Comparison of ENCODE assay signal across 9 cellular contexts in the genomic region with DNA sequence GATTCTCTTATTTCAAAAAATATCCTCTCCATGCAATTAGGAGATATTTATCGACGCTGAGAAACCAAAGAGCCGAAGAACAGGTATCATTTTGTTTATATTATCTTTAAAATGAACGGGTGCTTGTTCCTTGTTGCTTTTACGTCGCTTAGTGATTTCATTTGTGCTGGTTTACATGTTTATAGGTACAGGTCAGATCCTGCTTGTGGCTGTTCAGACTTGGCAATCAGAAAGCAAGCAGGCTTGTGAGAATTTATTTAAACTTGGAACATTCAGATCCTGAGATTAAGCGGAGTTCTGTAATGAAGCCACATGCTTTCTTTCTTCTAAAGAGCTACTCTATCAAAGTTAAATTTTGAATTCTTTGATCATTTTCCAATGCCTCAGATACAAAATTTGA. TPM values are rescaled to one million over a fixed set of nuclear protein-coding genes. Genes with fewer than 3 reads are reported as not detected.
A peak's percentile ranks its signal among the peaks of the same experiment; 100 is the strongest.
DNase-seq lines count a peak whose midpoint lies in the region; ATAC-seq, FAIRE-seq and TF ChIP-seq lines count a peak whose summit lies in the region.
"Had no signal": no experiment of that assay in that cellular context is flagged by ENCODE, and none has a peak within 500 bp of the region (broad histone marks: within the 10 kb centered on the region; RNA-seq: fewer than 3 reads in every experiment).

No MANE protein-coding gene starts in this region.

- no peaks in the 10 kb centered on the region for H3K9me3 Mint-ChIP-seq in activated CD4-positive, alpha-beta memory T cell treated with anti-CD3 and anti-CD28 coated beads, Interleukin-2, amount 10 ng/mL, durations not matched to agents 7 days and 5 days

- CTCF ChIA-PET in activated CD4-positive, alpha-beta memory T cell treated with anti-CD3 and anti-CD28 coated beads, Interleukin-2, amount 10 ng/mL, durations not matched to agents 7 days and 5 days (lab: Charles Lee): interaction anchor here (1.3 to 2.0 kb wide), 2 partner anchors 43 to 103 kb away, joined by 4 to 8 read pairs; a partner anchor contains a TSS

- peak overlapping the region; percentile 93 for H3K4me2 ChIP-seq in keratinocyte (ENCODE audit: control insufficient read depth, extremely low read depth, insufficient read depth, low read depth, low read length)

- TF ChIP-seq CTCF in keratinocyte (optimal IDR thresholded peaks at IDR 0.05 in 1 of 3, IDR thresholded peaks at IDR 0.05 in 1 of 3, conservative IDR thresholded peaks at IDR 0.05 in 1 of 3; ENCODE audit: extremely low read depth in 1 of 3, insufficient read depth in 2 of 3, low read length in 3 of 3) (no peak), tibial artery (IDR thresholded peaks at IDR 0.05) (no peak)

- H3K27me3 Mint-ChIP-seq in activated CD4-positive, alpha-beta memory T cell treated with anti-CD3 and anti-CD28 coated beads, Interleukin-2, amount 10 ng/mL, durations not matched to agents 7 days and 5 days: peaks cover 23% of the 10 kb centered on the region

- H3K27ac Mint-ChIP-seq in activated CD4-positive, alpha-beta memory T cell treated with anti-CD3 and anti-CD28 coated beads, Interleukin-2, amount 10 ng/mL, durations not matched to agents 7 days and 5 days: no peak overlapping the region

- H3K79me2 ChIP-seq in keratinocyte (ENCODE audit: control insufficient read depth, insufficient read depth, low read length): peaks cover 31% of the 10 kb centered on the region

- POLR2A ChIA-PET in activated CD4-positive, alpha-beta memory T cell treated with anti-CD3 and anti-CD28 coated beads, Interleukin-2, amount 10 ng/mL, durations not matched to agents 7 days and 5 days (lab: Charles Lee): interaction anchor here (1.1 kb wide), 2 partner anchors 43 to 174 kb away, joined by 3 to 8 read pairs; a partner anchor contains a TSS

- H3K36me3 ChIP-seq in keratinocyte (ENCODE audit: control insufficient read depth in 2 of 2, extremely low read depth in 1 of 2, insufficient read depth in 2 of 2, low read length in 2 of 2) (peaks cover 0 to 2% of the 10 kb centered on the region in 2 experiments), tibial artery (no peaks in the 10 kb centered on the region)

- H3K4me1 Mint-ChIP-seq in activated CD4-positive, alpha-beta memory T cell treated with anti-CD3 and anti-CD28 coated beads, Interleukin-2, amount 10 ng/mL, durations not matched to agents 7 days and 5 days: peaks cover 28% of the 10 kb centered on the region

- H2AFZ ChIP-seq in keratinocyte (ENCODE audit: control insufficient read depth, low read length): peak overlapping the region; percentile 42

- H3K36me3 Mint-ChIP-seq in activated CD4-positive, alpha-beta memory T cell treated with anti-CD3 and anti-CD28 coated beads, Interleukin-2, amount 10 ng/mL, durations not matched to agents 7 days and 5 days (ENCODE audit: low read depth): peaks cover 3% of the 10 kb centered on the region

- peak; percentile 44 for ATAC-seq in Right ventricle myocardium superior (ENCODE audit: poor library complexity)
- ATAC-seq in left cardiac atrium: no peak

- DNase-seq in Right ventricle myocardium superior (no peak), left cardiac atrium (no peak), keratinocyte (ENCODE audit: low read depth, low spot score) (no peak), tibial artery (no peak), COR-L47 (lab: John Stamatoyannopoulos, UW) (no peak), KG1 (lab: John Stamatoyannopoulos, UW) (no peak)
- no peak for DNase-seq in activated CD4-positive, alpha-beta memory T cell treated with anti-CD3 and anti-CD28 coated beads, Interleukin-2, amount 10 ng/mL, durations not matched to agents 7 days and 5 days
- no peak for DNase-seq in activated effector memory CD4-positive, alpha-beta T cell treated with anti-CD3 and anti-CD28 coated beads, Interleukin-2, amount 50 U/mL, for 16 hours
- DNase-seq: NCI-H187 treated with DMSO at 0.1 percent for 48 hours had no signal

- peak overlapping the region; percentile 44 to 81 (median 73) for H3K4me3 ChIP-seq in keratinocyte (ENCODE audit: control insufficient read depth in 2 of 3, extremely low read depth in 1 of 3, insufficient read depth in 2 of 3, low read depth in 1 of 3, low read length in 3 of 3)
- peak overlapping the region; percentile 43 to 48 for H3K4me3 ChIP-seq in tibial artery

- H3K4me1 ChIP-seq in keratinocyte (ENCODE audit: control insufficient read depth, extremely low read depth, insufficient read depth, low read length) (peaks cover 40% of the 10 kb centered on the region), tibial artery (peaks cover 0 to 36% (median 20%) of the 10 kb centered on the region in 4 donors)

- H3K9me1 ChIP-seq in keratinocyte (ENCODE audit: control insufficient read depth, extremely low read depth, insufficient read depth, low read length): no peaks in the 10 kb centered on the region

- peak overlapping the region; percentile 88 for H3K9ac ChIP-seq in keratinocyte (ENCODE audit: control insufficient read depth, extremely low read depth, insufficient read depth, low read length)

- no peaks in the 10 kb centered on the region for H3K27me3 ChIP-seq in keratinocyte (ENCODE audit: control insufficient read depth, extremely low read depth, insufficient read depth, low read length)
- H3K27me3 ChIP-seq in tibial artery: no peaks in the 10 kb centered on the region

- dilution Hi-C loops in keratinocyte (cut with MboI; ENCODE audit: extremely low pct_ligation_motif_present, low sequenced_read_pairs): no loop called here

- H3K9me3 ChIP-seq in keratinocyte (ENCODE audit: control insufficient read depth, low read depth, low read length): no peaks in the 10 kb centered on the region
- no peaks in the 10 kb centered on the region for H3K9me3 ChIP-seq in tibial artery

- intact Hi-C loops in Right ventricle myocardium superior (cut with DNase I) (no loop called here), left cardiac atrium (cut with DNase I) (no loop called here), tibial artery (cut with DNase I; ENCODE audit: low total_unique reads) (no loop called here)

- H4K20me1 ChIP-seq in keratinocyte (ENCODE audit: control insufficient read depth, extremely low read depth, insufficient read depth, low read length): no peaks in the 10 kb centered on the region

- peak; percentile 79 for FAIRE-seq in keratinocyte (lab: Jason Lieb, UNC)

- H3K27ac ChIP-seq in keratinocyte (ENCODE audit: control insufficient read depth, insufficient read depth, low read length): peak overlapping the region; percentile 97
- H3K27ac ChIP-seq in tibial artery: peak overlapping the region; percentile 59 to 67

- H3K4me3 Mint-ChIP-seq in activated CD4-positive, alpha-beta memory T cell treated with anti-CD3 and anti-CD28 coated beads, Interleukin-2, amount 10 ng/mL, durations not matched to agents 7 days and 5 days: peak overlapping the region; percentile 17

RNA-seq across cellular contexts. Expression of a gene that starts 43.0 kb away (rescaled TPM):
- total RNA-seq in Right ventricle myocardium superior: 54.9 TPM
- 10 to 100 TPM; 51.0 to 51.9 TPM for total RNA-seq in left cardiac atrium
- total RNA-seq in activated CD4-positive, alpha-beta memory T cell treated with anti-CD3 and anti-CD28 coated beads, Interleukin-2, amount 10 ng/mL, durations not matched to agents 7 days and 5 days: 10 to 100 TPM; 57.5 to 63.8 TPM
- polyA plus RNA-seq in keratinocyte: 91.3 to 141 TPM (median 112 TPM) in 3 replicates
- polyA plus RNA-seq in keratinocyte (2011; ENCODE audit: low read depth): 221 TPM
- 52.1 and 106 TPM in 2 replicates for polyA plus RNA-seq in keratinocyte (2011; cell fraction: cytosol; rRNA removed)
- polyA plus RNA-seq in keratinocyte (2011; cell fraction: nucleus; rRNA removed): 149 and 200 TPM in 2 replicates
- 64.0 and 75.1 TPM in 2 replicates for polyA plus RNA-seq in keratinocyte (2012; ENCODE audit: low replicate concordance)
- polyA minus RNA-seq in keratinocyte: 32.8 to 260 TPM (median 161 TPM) in 3 replicates
- 85.2 TPM for polyA minus RNA-seq in keratinocyte (2011; cell fraction: cytosol; rRNA and poly(A)+ RNA removed)
- 143 and 252 TPM in 2 replicates for polyA minus RNA-seq in keratinocyte (2011; cell fraction: nucleus; rRNA and poly(A)+ RNA removed)
